27 cellular contexts compared by ENCODE assay signal in the genomic region with DNA sequence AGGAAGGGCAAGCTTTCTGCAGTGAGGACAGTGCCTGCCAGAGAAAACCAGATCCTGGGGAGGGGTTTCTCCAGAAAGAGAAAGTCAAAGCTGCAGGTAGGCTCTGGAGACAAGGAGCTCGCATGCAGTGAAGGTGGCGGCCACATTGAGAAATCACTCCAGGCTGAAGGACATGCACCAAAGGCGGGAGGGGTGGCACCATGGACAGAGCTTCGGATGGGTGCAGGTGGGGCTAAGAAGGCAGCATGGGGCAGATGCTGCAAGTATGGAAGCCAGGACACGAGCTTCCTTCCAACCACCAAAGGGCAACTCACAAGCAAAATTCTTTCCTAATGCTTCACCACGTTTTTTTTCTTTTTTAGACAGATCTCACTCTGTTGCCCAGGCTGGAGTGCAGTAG.
"Had no signal": no experiment of that assay in that cellular context is flagged by ENCODE, and none has a peak within 500 bp of the region (broad histone marks: within the 10 kb centered on the region; RNA-seq: fewer than 3 reads in every experiment).

No MANE protein-coding gene starts in this region.

- H3K79me2 ChIP-seq: parathyroid adenoma had no signal

- ATAC-seq: activated T-cell treated with anti-CD3 and anti-CD28 coated beads, Interleukin-2, amount 50 U/mL, for 72 hours; foreskin keratinocyte; heart left ventricle; left lung; natural killer cell; psoas muscle; stimulated activated naive CD8-positive, alpha-beta T cell treated with anti-CD3 and anti-CD28 coated beads, Interleukin-15, Interleukin-2, amounts not matched to agents 100 U/mL and 50 U/mL, for 24 hours had no signal

- H3K27me3 ChIP-seq: foreskin keratinocyte, heart left ventricle, left lung, neural progenitor cell, right atrium auricular region, testis, transverse colon had no signal

- H3K4me3 ChIP-seq: esophagus muscularis mucosa, heart left ventricle, left lung, lung, neural progenitor cell, psoas muscle, right atrium auricular region, testis, transverse colon had no signal

- H3K27ac ChIP-seq: esophagus muscularis mucosa, foreskin keratinocyte, heart left ventricle, left lung, neural progenitor cell, parathyroid adenoma, psoas muscle, right atrium auricular region, testis, transverse colon, VCaP had no signal

- DNase-seq: activated CD4-positive, alpha-beta T cell treated with anti-CD3 and anti-CD28 coated beads for 4 hours; activated CD4-positive, alpha-beta T cell treated with anti-CD3 and anti-CD28 coated beads, Interleukin-2, amount 50 U/mL, for 4 hours; activated naive CD4-positive, alpha-beta T cell treated with Interleukin-2 at 50 U/mL for 16 hours; activated T-cell treated with anti-CD3 and anti-CD28 coated beads for 4 hours; activated T-cell treated with anti-CD3 and anti-CD28 coated beads, Interleukin-2, amount 50 U/mL, for 72 hours; anterior cingulate cortex; foreskin keratinocyte; heart left ventricle; hypothalamus; left lung; mesendoderm; natural killer cell; occipital lobe; psoas muscle; stimulated activated CD4-positive, alpha-beta T cell treated with anti-CD3 and anti-CD28 coated beads, Interleukin-15, amount 100 ng/mL, for 24 hours; stimulated activated CD4-positive, alpha-beta T cell treated with anti-CD3 and anti-CD28 coated beads, Interleukin-2, amount 100 ng/mL, for 24 hours; stimulated activated naive CD8-positive, alpha-beta T cell treated with anti-CD3 and anti-CD28 coated beads, Interleukin-15, Interleukin-2, amounts not matched to agents 100 U/mL and 50 U/mL, for 24 hours; testis; transverse colon had no signal

- H3K36me3 ChIP-seq: esophagus muscularis mucosa, heart left ventricle, left lung, neural progenitor cell, right atrium auricular region, transverse colon had no signal

- H3K9ac ChIP-seq: neural progenitor cell, parathyroid adenoma had no signal

- H3K9me3 ChIP-seq: esophagus muscularis mucosa, heart left ventricle, left lung, psoas muscle, right atrium auricular region, testis, transverse colon had no signal

- H3K4me1 ChIP-seq: heart left ventricle, left lung, neural progenitor cell, parathyroid adenoma, right atrium auricular region, testis, transverse colon had no signal

- H2AFZ ChIP-seq: neural progenitor cell, parathyroid adenoma had no signal

- FAIRE-seq: bronchial epithelial cell, islet of Langerhans had no signal

- H3K4me2 ChIP-seq: neural progenitor cell had no signal
